ENCODE assay signal across 11 cellular contexts in genomic region chr19:35295453-35295791, GRCh38. TPM values are rescaled to one million over a fixed set of nuclear protein-coding genes. Genes with fewer than 3 reads are reported as not detected.
"Had no signal": no experiment of that assay in that cellular context is flagged by ENCODE, and none has a peak within 500 bp of the region (broad histone marks: within the 10 kb centered on the region; RNA-seq: fewer than 3 reads in every experiment).

No MANE protein-coding gene starts in this region.

- H3K27ac Mint-ChIP-seq: activated T-helper 1 cell treated with anti-CD3 and anti-CD28 coated beads, Interleukin-12 subunit alpha, Interleukin-12 subunit beta, Interleukin-2, Interleukin-4 antibody, amounts not matched to agents 30 ng/mL and 10 ng/mL and 1 ng/mL, durations not matched to agents 14 hours and 24 hours and 36 hours; progenitor cell of endocrine pancreas; WTC11 had no signal

- H3K4me3 ChIP-seq: cardiac muscle cell, esophagus squamous epithelium, lower lobe of right lung, smooth muscle cell, tibial nerve had no signal

- H3K36me3 Mint-ChIP-seq: naive thymus-derived CD4-positive, alpha-beta T cell; WTC11 had no signal

- H3K27ac ChIP-seq: cardiac muscle cell, esophagus squamous epithelium, lower lobe of right lung had no signal

- H3K4me3 Mint-ChIP-seq: activated T-helper 1 cell treated with anti-CD3 and anti-CD28 coated beads, Interleukin-12 subunit alpha, Interleukin-12 subunit beta, Interleukin-2, Interleukin-4 antibody, amounts not matched to agents 30 ng/mL and 10 ng/mL and 1 ng/mL, durations not matched to agents 14 hours and 24 hours and 36 hours; WTC11 had no signal

- H3K36me3 ChIP-seq: cardiac muscle cell, esophagus squamous epithelium, lower lobe of right lung, tibial nerve had no signal

- H3K27me3 ChIP-seq: cardiac muscle cell had no signal

- H3K4me1 ChIP-seq: lower lobe of right lung had no signal

- H3K4me2 ChIP-seq: smooth muscle cell had no signal

- DNase-seq: esophagus squamous epithelium, glutamatergic neuron, lower lobe of right lung, right cardiac atrium had no signal

- ATAC-seq: lower lobe of right lung, right cardiac atrium had no signal

- H3K9me3 Mint-ChIP-seq: activated T-helper 1 cell treated with anti-CD3 and anti-CD28 coated beads, Interleukin-12 subunit alpha, Interleukin-12 subunit beta, Interleukin-2, Interleukin-4 antibody, amounts not matched to agents 30 ng/mL and 10 ng/mL and 1 ng/mL, durations not matched to agents 14 hours and 24 hours and 36 hours; naive thymus-derived CD4-positive, alpha-beta T cell; WTC11 had no signal

RNA-seq across cellular contexts. Expression of gene MAG, which starts 3.5 kb away (rescaled TPM):
- total RNA-seq: activated T-helper 1 cell treated with anti-CD3 and anti-CD28 coated beads, Interleukin-12 subunit alpha, Interleukin-12 subunit beta, Interleukin-2, Interleukin-4 antibody, amounts not matched to agents 30 ng/mL and 10 ng/mL and 1 ng/mL, durations not matched to agents 14 hours and 24 hours and 36 hours; lower lobe of right lung; right cardiac atrium; smooth muscle cell had no signal
- polyA plus RNA-seq: smooth muscle cell had no signal

RNA-seq across cellular contexts. Expression of gene HAMP, which starts 13.1 kb away (rescaled TPM):
- total RNA-seq: esophagus squamous epithelium, lower lobe of right lung, smooth muscle cell had no signal
- polyA plus RNA-seq: naive thymus-derived CD4-positive, alpha-beta T cell; smooth muscle cell had no signal

RNA-seq across cellular contexts. Expression of gene CD22, which starts 33.6 kb away (rescaled TPM):
- total RNA-seq: smooth muscle cell had no signal
- polyA plus RNA-seq: cardiac muscle cell, smooth muscle cell had no signal
